ENCODE assay signal across 18 cellular contexts in genomic region chr2:159139216-159139933, GRCh38.
DNase-seq lines count a peak whose midpoint lies in the region; ATAC-seq and TF ChIP-seq lines count a peak whose summit lies in the region.
"Had no signal": no experiment of that assay in that cellular context is flagged by ENCODE, and none has a peak within 500 bp of the region (broad histone marks: within the 10 kb centered on the region; RNA-seq: fewer than 3 reads in every experiment).

No MANE protein-coding gene starts in this region.

- no peak overlapping the region for H2AFZ ChIP-seq in ACC112 (ENCODE audit: low read length, unreplicated experiment)

- no peak overlapping the region for H3K4me3 Mint-ChIP-seq in CD14-positive monocyte
- H3K4me3 Mint-ChIP-seq: activated CD4-positive, alpha-beta memory T cell treated with anti-CD3 and anti-CD28 coated beads, Interleukin-2, amount 10 ng/mL, durations not matched to agents 7 days and 5 days; B cell; neural crest cell had no signal

- H3K9me3 ChIP-seq in lung (ENCODE audit: control insufficient read depth in 2 of 2, insufficient read depth in 1 of 2, low read length in 1 of 2) (no peaks in the 10 kb centered on the region), BE2C (no peaks in the 10 kb centered on the region)
- H3K9me3 ChIP-seq: adrenal gland, SK-N-SH, upper lobe of left lung had no signal

- peaks cover 22% of the 10 kb centered on the region for H3K79me2 ChIP-seq in ACC112 (ENCODE audit: control insufficient read depth, insufficient read depth, low read length, unreplicated experiment)

- 0 out of 2 replicates have a peak, but pooled peaks cover 3% of the 10 kb centered on the region for H3K36me3 ChIP-seq in ACC112 (ENCODE audit: insufficient read depth, low read length)
- no peaks in the 10 kb centered on the region for H3K36me3 ChIP-seq in lung (ENCODE audit: control insufficient read depth in 2 of 2, insufficient read depth in 2 of 2, low read length in 2 of 2)
- H3K36me3 ChIP-seq in BE2C = no peaks in the 10 kb centered on the region
- H3K36me3 ChIP-seq: adrenal gland, upper lobe of left lung had no signal

- WGBS in lung, 2 donors = 61 to 63% methylated on average over 5 of the region's 5 CpGs

- ATAC-seq in lung (ENCODE audit: insufficient read depth, low FRiP score) (no peak), HG03175 (IDR thresholded peaks at IDR 0.05; ENCODE audit: unreplicated experiment) (no peak)

- H3K27me3 Mint-ChIP-seq in CD14-positive monocyte (ENCODE audit: low read depth in 3 of 3) = no peaks in the 10 kb centered on the region

- peaks cover 14% of the 10 kb centered on the region for H3K4me1 Mint-ChIP-seq in CD14-positive monocyte
- H3K4me1 Mint-ChIP-seq: activated CD4-positive, alpha-beta memory T cell treated with anti-CD3 and anti-CD28 coated beads, Interleukin-2, amount 10 ng/mL, durations not matched to agents 7 days and 5 days; B cell had no signal

- H3K27me3 ChIP-seq in ACC112 (ENCODE audit: insufficient read depth, low read length) = no peaks in the 10 kb centered on the region
- H3K27me3 ChIP-seq in lung (ENCODE audit: control insufficient read depth, insufficient read depth) = no peaks in the 10 kb centered on the region
- H3K27me3 ChIP-seq in BE2C = no peaks in the 10 kb centered on the region
- H3K27me3 ChIP-seq: adrenal gland, upper lobe of left lung had no signal

- DNase-seq in LNCaP clone FGC (ENCODE audit: low read depth) (no peak), cardiac fibroblast (ENCODE audit: low read depth in 2 of 2) (peak; percentile 45 to 66), lung (ENCODE audit: low spot score) (no peak), CD14-positive monocyte (ENCODE audit: low spot score) (no peak), AG08395 (ENCODE audit: low spot score) (no peak), BE2C (no peak)
- DNase-seq: activated CD4-positive, alpha-beta memory T cell treated with anti-CD3 and anti-CD28 coated beads, Interleukin-2, amount 10 ng/mL, durations not matched to agents 7 days and 5 days; adrenal gland; NCI-H2171; NK-92 treated with Interleukin-12 subunit alpha and Interleukin-12 subunit beta, amount 100 ng/mL, for 24 hours; SK-N-SH; stimulated activated CD4-positive, alpha-beta T cell treated with anti-CD3 and anti-CD28 coated beads, Interleukin-4, amount 100 ng/mL, for 24 hours; upper lobe of left lung had no signal

- no peaks in the 10 kb centered on the region for H3K9me3 Mint-ChIP-seq in CD14-positive monocyte
- H3K9me3 Mint-ChIP-seq: activated CD4-positive, alpha-beta memory T cell treated with anti-CD3 and anti-CD28 coated beads, Interleukin-2, amount 10 ng/mL, durations not matched to agents 7 days and 5 days; neural crest cell had no signal

- intact Hi-C loops in CD14-positive monocyte (cut with micrococcal nuclease) = no loop called here

- no peaks in the 10 kb centered on the region for H3K36me3 Mint-ChIP-seq in CD14-positive monocyte

- no peak overlapping the region for H3K27ac Mint-ChIP-seq in CD14-positive monocyte
- H3K27ac Mint-ChIP-seq: activated CD4-positive, alpha-beta memory T cell treated with anti-CD3 and anti-CD28 coated beads, Interleukin-2, amount 10 ng/mL, durations not matched to agents 7 days and 5 days; B cell had no signal

- 0 out of 2 replicates have a peak overlapping the region, but pooled peaks have one; percentile 1 for H3K4me3 ChIP-seq in ACC112 (ENCODE audit: low read depth, low read length)
- H3K4me3 ChIP-seq in LNCaP clone FGC (ENCODE audit: low read depth, low read length) = peak overlapping the region; percentile 61
- H3K4me3 ChIP-seq in cardiac fibroblast (replicated peaks in 1 of 2; ENCODE audit: low read depth in 2 of 2, low read length in 2 of 2) = no peak overlapping the region
- H3K4me3 ChIP-seq in lung = no peak overlapping the region
- no peak overlapping the region for H3K4me3 ChIP-seq in BE2C (ENCODE audit: low read depth, low read length)
- H3K4me3 ChIP-seq: adrenal gland, coronary artery, upper lobe of left lung had no signal

- H3K27ac ChIP-seq in ACC112 (ENCODE audit: low read depth, low read length) = peak overlapping the region; percentile 96
- H3K27ac ChIP-seq in lung (ENCODE audit: low read depth in 1 of 2, low read length in 1 of 2) = peak overlapping the region; percentile 55 to 86
- H3K27ac ChIP-seq: adrenal gland had no signal

- TF ChIP-seq CTCF in LNCaP clone FGC (IDR thresholded peaks at IDR 0.05; ENCODE audit: control insufficient read depth, extremely low read depth, insufficient read depth) (no peak), cardiac fibroblast (IDR thresholded peaks at IDR 0.05; ENCODE audit: low read depth, low read length) (no peak), lung (IDR thresholded peaks at IDR 0.05; ENCODE audit: control extremely low read depth, extremely low read depth) (no peak), CD14-positive monocyte (IDR thresholded peaks at IDR 0.05) (no peak), BE2C (IDR thresholded peaks at IDR 0.05; ENCODE audit: low read depth, low read length) (no peak)

- H3K4me1 ChIP-seq in ACC112 (ENCODE audit: control insufficient read depth, insufficient read depth, low read length, unreplicated experiment) = peaks cover 67% of the 10 kb centered on the region
- H3K4me1 ChIP-seq in lung (ENCODE audit: control insufficient read depth in 2 of 2, insufficient read depth in 2 of 2, low read length in 2 of 2) = peaks cover 10 to 53% of the 10 kb centered on the region in 2 donors
- peaks cover 7% of the 10 kb centered on the region; the same call in 1 of the 2 replicates for H3K4me1 ChIP-seq in BE2C

Comparison
In these comparisons a context has a peak if more than half of its experiments do, and no peak if none do; other contexts are left out.
1. H3K4me3 ChIP-seq: peak in ACC112 (single experiment) and LNCaP clone FGC (single experiment); none in cardiac fibroblast (0 of 2), lung (single experiment) and BE2C (single experiment).
2. DNase-seq: peak in cardiac fibroblast (2 of 2); none in LNCaP clone FGC (single experiment), lung (single experiment), CD14-positive monocyte (single experiment), AG08395 (single experiment) and BE2C (single experiment).